Comparison of ENCODE assay signal across 1 cellular context in the genomic region with DNA sequence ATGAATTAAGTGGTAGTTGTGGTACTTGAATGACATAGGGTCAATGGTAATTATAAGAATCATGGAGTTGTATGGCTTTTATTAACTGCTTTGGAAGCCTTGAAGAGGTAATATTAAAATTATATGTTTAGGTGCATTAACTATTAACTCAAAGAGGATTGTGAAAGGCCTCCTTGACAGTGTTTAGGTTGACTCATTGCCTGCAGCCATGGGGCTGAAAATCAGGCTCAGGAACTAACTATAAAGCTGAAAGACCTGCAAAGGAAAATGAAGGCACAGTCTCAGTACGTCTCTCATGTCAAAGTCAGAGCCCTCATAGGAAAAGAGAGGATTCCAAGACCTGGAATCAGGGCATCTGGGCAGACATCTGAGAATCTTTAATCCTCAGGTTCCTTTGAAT.
TF ChIP-seq lines count a peak whose summit lies in the region.

No MANE protein-coding gene starts in this region.

TF ChIP-seq in IMR-90, 13 proteins besides CTCF, POLR2A, EP300 and RAD21:
- TF ChIP-seq, protein P1, sequence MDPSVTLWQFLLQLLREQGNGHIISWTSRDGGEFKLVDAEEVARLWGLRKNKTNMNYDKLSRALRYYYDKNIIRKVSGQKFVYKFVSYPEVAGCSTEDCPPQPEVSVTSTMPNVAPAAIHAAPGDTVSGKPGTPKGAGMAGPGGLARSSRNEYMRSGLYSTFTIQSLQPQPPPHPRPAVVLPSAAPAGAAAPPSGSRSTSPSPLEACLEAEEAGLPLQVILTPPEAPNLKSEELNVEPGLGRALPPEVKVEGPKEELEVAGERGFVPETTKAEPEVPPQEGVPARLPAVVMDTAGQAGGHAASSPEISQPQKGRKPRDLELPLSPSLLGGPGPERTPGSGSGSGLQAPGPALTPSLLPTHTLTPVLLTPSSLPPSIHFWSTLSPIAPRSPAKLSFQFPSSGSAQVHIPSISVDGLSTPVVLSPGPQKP (IDR thresholded peaks at IDR 0.05; ENCODE audit: borderline replicate concordance, low read depth, low read length), result no peak
- TF ChIP-seq NFE2L2 (IDR thresholded peaks at IDR 0.05; ENCODE audit: low read depth, low read length) (no peak), SMC3 (IDR thresholded peaks at IDR 0.05; ENCODE audit: low read depth, low read length) (no peak), MAFK (IDR thresholded peaks at IDR 0.05; ENCODE audit: low read depth, low read length) (no peak), FOS (IDR thresholded peaks at IDR 0.05; ENCODE audit: low read depth, low read length) (no peak), MAZ (IDR thresholded peaks at IDR 0.05; ENCODE audit: borderline replicate concordance, low read depth, low read length) (no peak), CEBPB (IDR thresholded peaks at IDR 0.05; ENCODE audit: low read depth, low read length) (no peak), BHLHE40 (IDR thresholded peaks at IDR 0.05; ENCODE audit: low read depth, low read length) (no peak)
